In the genomic region with DNA sequence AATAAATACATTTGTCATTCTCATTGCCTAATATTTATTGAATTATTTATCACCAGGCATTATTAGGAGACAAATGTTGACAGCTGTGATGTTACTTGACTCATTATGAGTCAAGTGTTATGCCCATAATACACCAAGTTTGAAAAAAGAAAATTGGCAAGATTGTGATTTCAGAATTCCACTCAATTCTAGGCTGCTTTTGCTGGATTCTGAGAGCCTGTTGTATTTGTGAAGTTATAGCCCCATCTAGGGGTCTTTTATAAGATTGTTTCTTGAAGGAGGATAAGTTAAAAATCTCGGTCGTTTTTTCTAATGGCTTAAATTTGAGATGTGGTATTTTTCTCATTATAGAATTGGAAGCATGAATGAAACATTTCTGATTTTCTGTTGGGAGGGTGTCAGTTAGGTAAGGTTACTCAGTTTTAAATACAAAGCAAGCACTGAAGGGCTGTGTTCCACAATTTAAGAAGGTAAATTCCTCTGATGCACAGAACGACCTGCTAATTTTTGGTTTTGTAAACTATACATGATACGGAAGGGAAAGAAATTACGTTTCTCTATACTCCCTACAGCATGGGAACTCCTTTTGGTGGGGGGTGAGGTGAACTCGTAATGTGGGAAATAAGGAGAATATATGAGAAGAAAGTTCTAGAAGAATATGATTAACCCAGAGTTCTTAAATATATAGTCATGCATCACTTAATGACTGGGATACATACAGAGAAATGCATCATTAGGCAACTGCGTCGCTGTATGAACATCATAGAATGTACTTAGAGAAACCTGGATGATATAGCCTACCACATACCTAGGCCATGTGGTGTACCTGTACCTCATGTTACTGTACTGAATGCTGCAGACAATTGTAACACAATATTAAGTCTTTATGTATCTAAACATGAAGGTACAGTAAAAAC, we compare ENCODE assay signal across 9 cellular contexts. TPM values are rescaled to one million over a fixed set of nuclear protein-coding genes. Genes with fewer than 3 reads are reported as not detected.
DNase-seq lines count a peak whose midpoint lies in the region; ATAC-seq, FAIRE-seq and TF ChIP-seq lines count a peak whose summit lies in the region.
"Had no signal": no experiment of that assay in that cellular context is flagged by ENCODE, and none has a peak within 500 bp of the region (broad histone marks: within the 10 kb centered on the region; RNA-seq: fewer than 3 reads in every experiment).

No MANE protein-coding gene starts in this region.

- no peaks in the 10 kb centered on the region for H3K4me1 Mint-ChIP-seq in activated T-helper 2 cell treated with anti-CD3 and anti-CD28 coated beads, Interferon-gamma antibody, Interleukin-2, Interleukin-4, amounts not matched to agents 10 μg/mL and 5 μg/mL and 100 μg/mL, durations not matched to agents 14 hours and 24 hours and 36 hours (ENCODE audit: low read depth)

- no peaks in the 10 kb centered on the region for H3K9me3 Mint-ChIP-seq in activated T-helper 2 cell treated with anti-CD3 and anti-CD28 coated beads, Interferon-gamma antibody, Interleukin-2, Interleukin-4, amounts not matched to agents 10 μg/mL and 5 μg/mL and 100 μg/mL, durations not matched to agents 14 hours and 24 hours and 36 hours
- H3K9me3 Mint-ChIP-seq: central memory CD8-positive, alpha-beta T cell had no signal

- DNase-seq in ACHN (peak; percentile 89), NCI-H2171 (lab: John Stamatoyannopoulos, UW) (peak; percentile 15), astrocyte of the spinal cord (ENCODE audit: low read depth, low spot score) (peak; percentile 76), tibial nerve (ENCODE audit: low spot score in 2 of 2) (no peak)
- DNase-seq in activated T-helper 2 cell treated with anti-CD3 and anti-CD28 coated beads, Interferon-gamma antibody, Interleukin-2, Interleukin-4, amounts not matched to agents 10 μg/mL and 5 μg/mL and 100 μg/mL, durations not matched to agents 14 hours and 24 hours and 36 hours (ENCODE audit: low spot score), result no peak

- no peak overlapping the region for H3K4me3 Mint-ChIP-seq in activated T-helper 2 cell treated with anti-CD3 and anti-CD28 coated beads, Interferon-gamma antibody, Interleukin-2, Interleukin-4, amounts not matched to agents 10 μg/mL and 5 μg/mL and 100 μg/mL, durations not matched to agents 14 hours and 24 hours and 36 hours (ENCODE audit: low read depth)
- H3K4me3 Mint-ChIP-seq: central memory CD8-positive, alpha-beta T cell had no signal

- no peaks in the 10 kb centered on the region for H3K36me3 Mint-ChIP-seq in activated T-helper 2 cell treated with anti-CD3 and anti-CD28 coated beads, Interferon-gamma antibody, Interleukin-2, Interleukin-4, amounts not matched to agents 10 μg/mL and 5 μg/mL and 100 μg/mL, durations not matched to agents 14 hours and 24 hours and 36 hours (ENCODE audit: low read depth)

- in situ Hi-C loops in ACHN (cut with HindIII; ENCODE audit: low pct_ligation_motif_present, low pct_unique_long_range_greater_than_20kb, low sequenced_read_pairs) (loop anchor here (10.0 to 25.0 kb wide), 2 partner anchors 138 to 450 kb away; no protein-coding TSS in a partner anchor), astrocyte of the spinal cord (cut with HindIII; ENCODE audit: low sequenced_read_pairs) (no loop called here)

- no peaks in the 10 kb centered on the region for H3K4me1 ChIP-seq in tibial nerve

- 35 to 42% methylated on average over 8 of the region's 8 CpGs for WGBS in tibial nerve, 2 donors

- H3K27me3 Mint-ChIP-seq in activated T-helper 2 cell treated with anti-CD3 and anti-CD28 coated beads, Interferon-gamma antibody, Interleukin-2, Interleukin-4, amounts not matched to agents 10 μg/mL and 5 μg/mL and 100 μg/mL, durations not matched to agents 14 hours and 24 hours and 36 hours (ENCODE audit: low read depth), result peaks cover 2% of the 10 kb centered on the region
- H3K27me3 Mint-ChIP-seq: central memory CD8-positive, alpha-beta T cell had no signal

- no peaks in the 10 kb centered on the region for H3K9me3 ChIP-seq in tibial nerve

- H3K27ac ChIP-seq in tibial nerve, result no peak overlapping the region

- TF ChIP-seq CTCF in GM12874 (IDR thresholded peaks at IDR 0.05; ENCODE audit: insufficient read depth, low read depth, low read length) (0 out of 2 replicates have a peak, but pooled peaks have one; percentile 15), astrocyte of the spinal cord (IDR thresholded peaks at IDR 0.05; ENCODE audit: low read depth, low read length) (peak; percentile 38), tibial nerve (IDR thresholded peaks at IDR 0.05) (peak; percentile 33 to 78 (median 50))

- no peak for TF ChIP-seq EP300 in tibial nerve (IDR thresholded peaks at IDR 0.05)

- H3K4me3 ChIP-seq in astrocyte of the spinal cord (ENCODE audit: low read depth, low read length) (no peak overlapping the region), tibial nerve (no peak overlapping the region)

- ATAC-seq in HG02571 (IDR thresholded peaks at IDR 0.05; ENCODE audit: unreplicated experiment), result no peak

- no peaks in the 10 kb centered on the region for H3K27me3 ChIP-seq in tibial nerve

- no peak for TF ChIP-seq POLR2A in tibial nerve (IDR thresholded peaks at IDR 0.05)

- intact Hi-C loops in activated T-helper 2 cell treated with anti-CD3 and anti-CD28 coated beads, Interferon-gamma antibody, Interleukin-2, Interleukin-4, amounts not matched to agents 10 μg/mL and 5 μg/mL and 100 μg/mL, durations not matched to agents 14 hours and 24 hours and 36 hours (cut with micrococcal nuclease), result loop anchor here (1.0 to 2.0 kb wide), 3 partner anchors 142 to 450 kb away; no protein-coding TSS in a partner anchor

- H3K27ac Mint-ChIP-seq in activated T-helper 2 cell treated with anti-CD3 and anti-CD28 coated beads, Interferon-gamma antibody, Interleukin-2, Interleukin-4, amounts not matched to agents 10 μg/mL and 5 μg/mL and 100 μg/mL, durations not matched to agents 14 hours and 24 hours and 36 hours, result no peak overlapping the region

- peak; percentile 100 for FAIRE-seq in islet of Langerhans (lab: Jason Lieb, UNC)

- no peaks in the 10 kb centered on the region for H3K36me3 ChIP-seq in tibial nerve

RNA-seq across cellular contexts. Expression of a gene that starts 2.6 kb away (rescaled TPM):
- total RNA-seq in tibial nerve, result 1 to 10 TPM in 2 of 4 donors, under 1 TPM in 2; 0.84 to 2.8 (median 1.1) TPM
- 0.16 TPM in 1 of 2 replicates, not detected in the other for total RNA-seq in activated T-helper 2 cell treated with anti-CD3 and anti-CD28 coated beads, Interferon-gamma antibody, Interleukin-2, Interleukin-4, amounts not matched to agents 10 μg/mL and 5 μg/mL and 100 μg/mL, durations not matched to agents 14 hours and 24 hours and 36 hours

RNA-seq across cellular contexts. Expression of a gene that starts 32.6 kb away (rescaled TPM):
- 10 to 100 TPM in 3 of 4 donors, 1 to 10 TPM in 1; 7.5 to 28.0 (median 13.1) TPM for total RNA-seq in tibial nerve
- total RNA-seq in activated T-helper 2 cell treated with anti-CD3 and anti-CD28 coated beads, Interferon-gamma antibody, Interleukin-2, Interleukin-4, amounts not matched to agents 10 μg/mL and 5 μg/mL and 100 μg/mL, durations not matched to agents 14 hours and 24 hours and 36 hours, result 6.2 and 6.7 TPM in 2 replicates

Comparison
In these comparisons a context has a peak if more than half of its experiments do, and no peak if none do; other contexts are left out.
1. DNase-seq: peak in ACHN (single experiment), NCI-H2171 (single experiment) and astrocyte of the spinal cord (single experiment); none in tibial nerve (0 of 2) and activated T-helper 2 cell treated with anti-CD3 and anti-CD28 coated beads, Interferon-gamma antibody, Interleukin-2, Interleukin-4, amounts not matched to agents 10 μg/mL and 5 μg/mL and 100 μg/mL, durations not matched to agents 14 hours and 24 hours and 36 hours (single experiment).
2. Peak in every context shown above with its lines, with median percentiles within 50 percentile points of each other: CTCF ChIP-seq.